Comparison of ENCODE assay signal across 8 cellular contexts in genomic region chr10:72242675-72243074, GRCh38. TPM values are rescaled to one million over a fixed set of nuclear protein-coding genes. Genes with fewer than 3 reads are reported as not detected.
DNase-seq lines count a peak whose midpoint lies in the region; ATAC-seq and TF ChIP-seq lines count a peak whose summit lies in the region.

No MANE protein-coding gene starts in this region.

- H3K4me2 ChIP-seq in BLaER1 treated with 17β-estradiol and CSF1 and Interleukin-3, amounts not matched to agents 10 nM and 100 nM: peak overlapping the region; percentile 44 to 97 (median 79)
- H3K4me2 ChIP-seq in neural progenitor cell: no peak overlapping the region

- H3F3A ChIP-seq in neural progenitor cell (ENCODE audit: low read depth): peaks cover 5% of the 10 kb centered on the region

- no peaks in the 10 kb centered on the region for H3K9me3 ChIP-seq in BLaER1 treated with 17β-estradiol and CSF1 and Interleukin-3, amounts not matched to agents 10 nM and 100 nM (replicated peaks in 1 of 11)
- H3K9me3 ChIP-seq in Peyer's patch (no peaks in the 10 kb centered on the region), esophagus (ENCODE audit: control insufficient read depth in 2 of 2, insufficient read depth in 1 of 2, low read depth in 1 of 2, low read length in 1 of 2) (no peaks in the 10 kb centered on the region), neural progenitor cell (ENCODE audit: low read depth) (no peaks in the 10 kb centered on the region)
- H3K9me3 ChIP-seq in effector memory CD4-positive, alpha-beta T cell (ENCODE audit: control insufficient read depth, low read length): no peaks in the 10 kb centered on the region

- no peaks in the 10 kb centered on the region for H3K27me3 ChIP-seq in BLaER1 treated with 17β-estradiol and CSF1 and Interleukin-3, amounts not matched to agents 10 nM and 100 nM
- H3K27me3 ChIP-seq in Peyer's patch (no peaks in the 10 kb centered on the region), esophagus (ENCODE audit: control insufficient read depth in 1 of 2, insufficient read depth in 2 of 2, low read length in 2 of 2) (no peaks in the 10 kb centered on the region), neural progenitor cell (no peaks in the 10 kb centered on the region)
- no peaks in the 10 kb centered on the region for H3K27me3 ChIP-seq in effector memory CD4-positive, alpha-beta T cell (replicated peaks; ENCODE audit: control insufficient read depth, insufficient read depth, low read length, poor library complexity, severe bottlenecking)

- H3K4me3 Mint-ChIP-seq in neural progenitor cell: peak overlapping the region; percentile 9

- no peak for ATAC-seq in GM21576 (IDR thresholded peaks at IDR 0.05; ENCODE audit: unreplicated experiment)

- peaks cover 4% of the 10 kb centered on the region for H3K27me3 Mint-ChIP-seq in neural progenitor cell (ENCODE audit: insufficient read depth, low read depth)

- H3K4me1 ChIP-seq in BLaER1 treated with 17β-estradiol and CSF1 and Interleukin-3, amounts not matched to agents 10 nM and 100 nM: peaks cover 56 to 89% (median 69%) of the 10 kb centered on the region in 10 experiments
- H3K4me1 ChIP-seq in Peyer's patch (peaks cover 4 to 61% (median 36%) of the 10 kb centered on the region in 4 donors), esophagus (ENCODE audit: control insufficient read depth in 2 of 2, insufficient read depth in 2 of 2, low read length in 1 of 2) (peaks cover 6 to 16% of the 10 kb centered on the region in 2 donors), neural progenitor cell (peaks cover 9% of the 10 kb centered on the region)
- peaks cover 46% of the 10 kb centered on the region for H3K4me1 ChIP-seq in effector memory CD4-positive, alpha-beta T cell (ENCODE audit: control insufficient read depth, insufficient read depth, low read length, poor library complexity, severe bottlenecking)

- TF ChIP-seq CTCF in Peyer's patch (IDR thresholded peaks at IDR 0.05): no peak
- TF ChIP-seq CTCF in neural progenitor cell (IDR thresholded peaks at IDR 0.05): no peak

- no peaks in the 10 kb centered on the region for H3K79me2 ChIP-seq in neural progenitor cell (ENCODE audit: low read depth)

- H3K27ac Mint-ChIP-seq in neural progenitor cell: peak overlapping the region; percentile 95

- TF ChIP-seq POLR2A in Peyer's patch (IDR thresholded peaks at IDR 0.05): no peak

- peak in 1 of 3 donors; percentile 62 for DNase-seq in Peyer's patch
- DNase-seq in neural progenitor cell (ENCODE audit: low spot score): no peak
- no peak for DNase-seq in NCI-H69 (lab: John Stamatoyannopoulos, UW)
- DNase-seq in NCI-H526 (lab: John Stamatoyannopoulos, UW): no peak
- no peak for DNase-seq in effector memory CD4-positive, alpha-beta T cell

- 65 to 70% methylated on average over 4 of the region's 4 CpGs for WGBS in esophagus, 2 donors

- peak overlapping the region in 3 of 11 experiments; percentile 0 to 12 (median 3); a peak in 1 of 22 replicates for H3K27ac ChIP-seq in BLaER1 treated with 17β-estradiol and CSF1 and Interleukin-3, amounts not matched to agents 10 nM and 100 nM
- H3K27ac ChIP-seq in Peyer's patch (peak overlapping the region; percentile 78 to 94 (median 84)), esophagus (ENCODE audit: low read depth in 2 of 2, low read length in 1 of 2) (peak overlapping the region; percentile 3 to 50), neural progenitor cell (no peak overlapping the region)
- H3K27ac ChIP-seq in effector memory CD4-positive, alpha-beta T cell (ENCODE audit: insufficient read depth, low read length, poor library complexity, severe bottlenecking): no peak overlapping the region

- H3K36me3 Mint-ChIP-seq in neural progenitor cell: peaks cover 6% of the 10 kb centered on the region

- peak overlapping the region in 1 of 11 experiments; percentile 11; a peak in 2 of 22 replicates for H3K9ac ChIP-seq in BLaER1 treated with 17β-estradiol and CSF1 and Interleukin-3, amounts not matched to agents 10 nM and 100 nM
- no peak overlapping the region for H3K9ac ChIP-seq in neural progenitor cell

- peaks cover 0 to 11% (median 4%) of the 10 kb centered on the region in 11 experiments; a peak in 7 of 22 replicates for H3K36me3 ChIP-seq in BLaER1 treated with 17β-estradiol and CSF1 and Interleukin-3, amounts not matched to agents 10 nM and 100 nM
- H3K36me3 ChIP-seq in Peyer's patch: no peaks in the 10 kb centered on the region
- no peaks in the 10 kb centered on the region for H3K36me3 ChIP-seq in esophagus (ENCODE audit: control insufficient read depth in 2 of 2, insufficient read depth in 2 of 2, low read length in 1 of 2)
- no peaks in the 10 kb centered on the region for H3K36me3 ChIP-seq in neural progenitor cell
- H3K36me3 ChIP-seq in effector memory CD4-positive, alpha-beta T cell (ENCODE audit: control insufficient read depth, insufficient read depth, low read length): no peaks in the 10 kb centered on the region

- H4K20me1 ChIP-seq in BLaER1 treated with 17β-estradiol and CSF1 and Interleukin-3, amounts not matched to agents 10 nM and 100 nM: no peaks in the 10 kb centered on the region
- no peaks in the 10 kb centered on the region for H4K20me1 ChIP-seq in neural progenitor cell (ENCODE audit: low read depth)

- peak overlapping the region; percentile 18 for H2AFZ ChIP-seq in neural progenitor cell (replicated peaks)

- no peak overlapping the region for H3K4me3 ChIP-seq in BLaER1 treated with 17β-estradiol and CSF1 and Interleukin-3, amounts not matched to agents 10 nM and 100 nM
- H3K4me3 ChIP-seq in Peyer's patch (no peak overlapping the region), esophagus (ENCODE audit: low read depth in 1 of 2, low read length in 2 of 2) (no peak overlapping the region), neural progenitor cell (no peak overlapping the region)
- no peak overlapping the region for H3K4me3 ChIP-seq in effector memory CD4-positive, alpha-beta T cell (ENCODE audit: insufficient read depth, low read depth, low read length, poor library complexity, severe bottlenecking)

- peaks cover 36% of the 10 kb centered on the region for H3K4me1 Mint-ChIP-seq in neural progenitor cell

- no peaks in the 10 kb centered on the region for H3K9me3 Mint-ChIP-seq in neural progenitor cell

RNA-seq across cellular contexts. Expression of gene ASCC1, which starts 26.6 kb away (rescaled TPM):
- total RNA-seq in Peyer's patch: 10 to 100 TPM in 3 of 4 donors, 1 to 10 TPM in 1; 9.7 to 48.7 (median 21.5) TPM
- 10 to 100 TPM in 1 of 2 donors, 1 to 10 TPM in 1; 4.7 to 12.8 TPM for polyA plus RNA-seq in esophagus
- 41.8 and 49.5 TPM in 2 replicates for total RNA-seq in neural progenitor cell (ENCODE audit: low replicate concordance)

RNA-seq across cellular contexts. Expression of gene ANAPC16, which starts 26.9 kb away (rescaled TPM):
- total RNA-seq in Peyer's patch (10 to 100 TPM; 55.0 to 73.4 (median 60.6) TPM), neural progenitor cell (ENCODE audit: low replicate concordance) (130 and 217 TPM in 2 replicates)
- polyA plus RNA-seq in esophagus: 100 to 1,000 TPM in 1 of 2 donors, 10 to 100 TPM in 1; 80.2 to 112 TPM

RNA-seq across cellular contexts. Expression of gene DDIT4, which starts 31.0 kb away (rescaled TPM):
- total RNA-seq in Peyer's patch (100 to 1,000 TPM in 3 of 4 donors, 10 to 100 TPM in 1; 80.6 to 275 (median 123) TPM), neural progenitor cell (ENCODE audit: low replicate concordance) (257 and 436 TPM in 2 replicates)
- 100 to 1,000 TPM; 230 to 332 TPM for polyA plus RNA-seq in esophagus

Comparison
In these comparisons a context has a peak if more than half of its experiments do, and no peak if none do; other contexts are left out.
1. H3K27ac ChIP-seq: peak in Peyer's patch (4 of 4) and esophagus (2 of 2); none in neural progenitor cell (single experiment) and effector memory CD4-positive, alpha-beta T cell (single experiment).